21 cellular contexts compared by ENCODE assay signal in the genomic region with DNA sequence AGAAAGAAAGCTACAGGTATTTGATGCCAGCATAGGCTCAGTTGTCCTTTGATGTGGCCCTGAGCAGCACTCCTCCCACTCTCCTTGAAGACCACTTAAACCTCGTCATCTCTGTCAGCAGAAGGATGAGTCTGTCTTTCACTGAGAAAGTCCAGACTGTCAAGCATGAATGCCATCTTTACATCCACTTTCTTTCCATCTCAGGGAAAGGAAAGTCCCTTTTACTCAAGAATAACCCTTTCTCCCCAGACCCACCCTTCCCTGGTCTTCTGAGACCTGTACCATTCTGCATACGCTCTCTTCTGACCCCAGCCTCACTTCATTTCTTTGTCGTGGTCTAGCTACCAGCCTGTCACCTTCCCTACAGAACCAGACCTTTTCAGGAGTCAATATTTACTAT. TPM values are rescaled to one million over a fixed set of nuclear protein-coding genes. Genes with fewer than 3 reads are reported as not detected.
"Had no signal": no experiment of that assay in that cellular context is flagged by ENCODE, and none has a peak within 500 bp of the region (broad histone marks: within the 10 kb centered on the region; RNA-seq: fewer than 3 reads in every experiment).

No MANE protein-coding gene starts in this region.

- DNase-seq: activated CD4-positive, alpha-beta T cell treated with anti-CD3 and anti-CD28 coated beads, Interleukin-2, amount 50 U/mL, for 48 hours; activated effector memory CD4-positive, alpha-beta T cell treated with Interleukin-2 at 50 U/mL for 16 hours; activated naive CD4-positive, alpha-beta T cell; activated T-cell treated with anti-CD3 and anti-CD28 coated beads for 4 hours; brain microvascular endothelial cell; NCI-H1092; NCI-H1417; NCI-H1930; NCI-H345; NCI-H510A treated with DMSO at 0.1 percent for 48 hours; NCI-H69; NK-92 treated with Interleukin-12 subunit alpha and Interleukin-12 subunit beta, amount 100 ng/mL, for 24 hours; Peyer's patch; Right ventricle myocardium superior; SJCRH30; SK-N-SH had no signal

- H3K9ac ChIP-seq: KMS-11, SK-N-SH had no signal

- H3K4me3 ChIP-seq: cardiac muscle cell, Peyer's patch, SJCRH30 had no signal

- H3K27ac ChIP-seq: brain microvascular endothelial cell, cardiac muscle cell, KMS-11, Peyer's patch, RWPE1, SJCRH30 had no signal

- H3K4me2 ChIP-seq: KMS-11, SK-N-SH had no signal

- H3K9me3 Mint-ChIP-seq: activated naive CD4-positive, alpha-beta T cell treated with anti-CD3 and anti-CD28 coated beads, Interleukin-2, amount 50 U/mL, for 72 hours had no signal

- H3K36me3 ChIP-seq: brain microvascular endothelial cell, cardiac muscle cell, Peyer's patch, SJCRH30 had no signal

- H3K9me3 ChIP-seq: Peyer's patch, SJCRH30, SK-N-SH had no signal

- ATAC-seq: activated CD4-positive, CD25-positive, alpha-beta regulatory T cell treated with anti-CD3 and anti-CD28 coated beads, Interleukin-2, amount 50 U/mL, for 24 hours; activated naive CD4-positive, alpha-beta T cell treated with anti-CD3 and anti-CD28 coated beads, Interleukin-2, amount 50 U/mL, for 72 hours had no signal

- H3K27me3 ChIP-seq: Peyer's patch, SJCRH30 had no signal

- H3K4me1 ChIP-seq: SJCRH30 had no signal

RNA-seq across cellular contexts. Expression of a gene that starts 4.0 kb away (rescaled TPM):
- total RNA-seq: cardiac muscle cell, SJCRH30 had no signal
- polyA plus RNA-seq: cardiac muscle cell had no signal
